ENCODE assay signal across 1 cellular context in genomic region chr10:98338318-98338717, GRCh38.
TF ChIP-seq lines count a peak whose summit lies in the region.

No MANE protein-coding gene starts in this region.

TF ChIP-seq in GM23338, 12 proteins besides CTCF, POLR2A, EP300 and RAD21 (continued from another document):
- TF ChIP-seq REST (IDR thresholded peaks at IDR 0.05; ENCODE audit: unreplicated experiment), result no peak
- no peak for TF ChIP-seq ZNF462 (CRISPR knock-in tag; IDR thresholded peaks at IDR 0.05)
- TF ChIP-seq POLR2AphosphoS5 (IDR thresholded peaks at IDR 0.05; ENCODE audit: low read depth), result no peak
- no peak for TF ChIP-seq CREB1 (CRISPR knock-in tag; IDR thresholded peaks at IDR 0.05; ENCODE audit: low read depth)
- no peak for TF ChIP-seq NANOG (IDR thresholded peaks at IDR 0.05; ENCODE audit: borderline replicate concordance)
- TF ChIP-seq STAT1 (IDR thresholded peaks at IDR 0.05; ENCODE audit: unreplicated experiment), result no peak
- TF ChIP-seq ZNF331 (CRISPR knock-in tag; IDR thresholded peaks at IDR 0.05; ENCODE audit: low read depth), result no peak
- TF ChIP-seq ZNF114 (CRISPR knock-in tag; IDR thresholded peaks at IDR 0.05), result no peak
- no peak for TF ChIP-seq EZH2 (IDR thresholded peaks at IDR 0.05; ENCODE audit: low read depth, unreplicated experiment)
- no peak for TF ChIP-seq EZH2phosphoT487 (IDR thresholded peaks at IDR 0.05; ENCODE audit: unreplicated experiment)
